ENCODE assay signal across 19 cellular contexts in the genomic region with DNA sequence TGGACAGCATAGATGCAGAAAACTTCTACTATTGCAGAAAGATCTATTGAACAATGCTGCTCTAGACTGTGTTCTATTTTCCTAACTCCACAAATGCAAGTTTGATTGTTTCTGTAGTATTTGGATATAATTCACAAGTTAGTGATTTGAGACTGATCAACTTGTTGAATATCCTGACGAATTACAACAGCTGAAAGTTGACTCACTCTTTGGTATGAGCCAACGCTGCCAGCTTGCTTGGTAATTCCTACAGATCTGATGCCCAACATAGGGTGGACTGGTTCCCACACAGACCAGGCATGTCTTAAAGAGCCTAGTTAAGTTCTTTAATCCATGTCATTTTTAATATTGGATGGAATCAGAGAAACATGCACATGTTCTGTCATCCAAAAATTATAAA.
"Had no signal": no experiment of that assay in that cellular context is flagged by ENCODE, and none has a peak within 500 bp of the region (broad histone marks: within the 10 kb centered on the region; RNA-seq: fewer than 3 reads in every experiment).

No MANE protein-coding gene starts in this region.

- H3K27ac ChIP-seq: ascending aorta, cardiac muscle cell, esophagus muscularis mucosa, gastrocnemius medialis, heart left ventricle, lower lobe of right lung, ovary, right atrium auricular region, skin epidermis, thyroid gland had no signal

- H3K4me1 ChIP-seq: ascending aorta, esophagus muscularis mucosa, lower lobe of right lung, right atrium auricular region, thyroid gland had no signal

- DNase-seq: activated CD4-positive, alpha-beta T cell treated with anti-CD3 and anti-CD28 coated beads, Interleukin-2, amount 50 U/mL, for 1 hour; activated naive CD4-positive, alpha-beta T cell treated with anti-CD3 and anti-CD28 coated beads for 36 hours; gastrocnemius medialis; heart left ventricle; left cardiac atrium; lower lobe of right lung; midbrain; naive thymus-derived CD4-positive, alpha-beta T cell; ovary; stimulated activated CD4-positive, alpha-beta T cell treated with anti-CD3 and anti-CD28 coated beads, Interleukin-15, amount 100 ng/mL, for 24 hours; stimulated activated CD4-positive, alpha-beta T cell treated with anti-CD3 and anti-CD28 coated beads, Interleukin-4, amount 100 ng/mL, for 1 hour; stimulated activated naive B cell treated with anti-CD40 and anti-IgM and Interleukin-4, amounts not matched to agents 10 μg/mL and 1 μg/mL and 100 μg/mL, for 72 hours; thyroid gland had no signal

- H3K36me3 ChIP-seq: ascending aorta, cardiac muscle cell, esophagus muscularis mucosa, gastrocnemius medialis, heart left ventricle, lower lobe of right lung, ovary, right atrium auricular region, thyroid gland had no signal

- H3K9me3 ChIP-seq: ascending aorta, esophagus muscularis mucosa, gastrocnemius medialis, heart left ventricle, lower lobe of right lung, ovary, right atrium auricular region, thyroid gland had no signal

- H3K4me3 ChIP-seq: ascending aorta, cardiac muscle cell, esophagus muscularis mucosa, gastrocnemius medialis, heart left ventricle, lower lobe of right lung, ovary, right atrium auricular region, skin epidermis, thyroid gland had no signal

- ATAC-seq: activated T-helper 17 cell treated with anti-CD3 and anti-CD28 coated beads, Interleukin-2, amount 50 U/mL, for 72 hours; gastrocnemius medialis; heart left ventricle; left cardiac atrium; lower lobe of right lung; naive thymus-derived CD4-positive, alpha-beta T cell; stimulated activated naive B cell treated with anti-CD40 and anti-IgM and Interleukin-4, amounts not matched to agents 10 μg/mL and 1 μg/mL and 100 μg/mL, for 72 hours had no signal

- H3K27me3 ChIP-seq: ascending aorta, cardiac muscle cell, esophagus muscularis mucosa, gastrocnemius medialis, heart left ventricle, ovary, right atrium auricular region, thyroid gland had no signal
